Comparison of ENCODE assay signal across 18 cellular contexts in genomic region chr6:137166247-137167098, GRCh38. TPM values are rescaled to one million over a fixed set of nuclear protein-coding genes. Genes with fewer than 3 reads are reported as not detected.
DNase-seq lines count a peak whose midpoint lies in the region; ATAC-seq and TF ChIP-seq lines count a peak whose summit lies in the region.
"Had no signal": no experiment of that assay in that cellular context is flagged by ENCODE, and none has a peak within 500 bp of the region (broad histone marks: within the 10 kb centered on the region; RNA-seq: fewer than 3 reads in every experiment).

No MANE protein-coding gene starts in this region.

- no peak overlapping the region for H3K9ac ChIP-seq in BLaER1 treated with 17β-estradiol and CSF1 and Interleukin-3, amounts not matched to agents 10 nM and 100 nM

- peaks cover under 1% of the 10 kb centered on the region for H3K27me3 Mint-ChIP-seq in activated T-helper 2 cell treated with anti-CD3 and anti-CD28 coated beads, Interferon-gamma antibody, Interleukin-2, Interleukin-4, amounts not matched to agents 10 μg/mL and 5 μg/mL and 100 μg/mL, durations not matched to agents 14 hours and 24 hours and 36 hours (ENCODE audit: low read depth)

- peaks cover 6 to 51% (median 20%) of the 10 kb centered on the region in 10 experiments; a peak in 16 of 20 replicates for H3K4me1 ChIP-seq in BLaER1 treated with 17β-estradiol and CSF1 and Interleukin-3, amounts not matched to agents 10 nM and 100 nM
- H3K4me1 ChIP-seq in RWPE2 (ENCODE audit: insufficient read depth, poor library complexity, severe bottlenecking) (peaks cover 12% of the 10 kb centered on the region), lower lobe of right lung (no peaks in the 10 kb centered on the region)
- H3K4me1 ChIP-seq: sigmoid colon had no signal

- intact Hi-C loops in lower lobe of right lung (cut with DNase I): no loop called here
- intact Hi-C loops in activated T-helper 2 cell treated with anti-CD3 and anti-CD28 coated beads, Interferon-gamma antibody, Interleukin-2, Interleukin-4, amounts not matched to agents 10 μg/mL and 5 μg/mL and 100 μg/mL, durations not matched to agents 14 hours and 24 hours and 36 hours (cut with micrococcal nuclease): loop anchor here (5.0 kb wide), 1 partner anchor 74 kb away; no protein-coding TSS in a partner anchor

- H3K27me3 ChIP-seq in BLaER1 treated with 17β-estradiol and CSF1 and Interleukin-3, amounts not matched to agents 10 nM and 100 nM: no peaks in the 10 kb centered on the region
- no peaks in the 10 kb centered on the region for H3K27me3 ChIP-seq in RWPE2 (ENCODE audit: insufficient read depth, poor library complexity, severe bottlenecking)
- no peaks in the 10 kb centered on the region for H3K27me3 ChIP-seq in lower lobe of right lung (ENCODE audit: low read depth)
- H3K27me3 ChIP-seq: sigmoid colon had no signal

- H3K36me3 ChIP-seq in BLaER1 treated with 17β-estradiol and CSF1 and Interleukin-3, amounts not matched to agents 10 nM and 100 nM: peaks cover 0 to 19% (median 5%) of the 10 kb centered on the region in 11 experiments; a peak in 6 of 22 replicates
- no peaks in the 10 kb centered on the region for H3K36me3 ChIP-seq in RWPE2 (ENCODE audit: low read depth)
- no peaks in the 10 kb centered on the region for H3K36me3 ChIP-seq in lower lobe of right lung
- H3K36me3 ChIP-seq: sigmoid colon had no signal

- TF ChIP-seq CTCF in RWPE2 (IDR thresholded peaks at IDR 0.05; ENCODE audit: poor library complexity, severe bottlenecking): peak; percentile 34
- peak; percentile 30 for TF ChIP-seq CTCF in lower lobe of right lung (IDR thresholded peaks at IDR 0.05)

- no peak overlapping the region for H3K4me3 Mint-ChIP-seq in activated T-helper 2 cell treated with anti-CD3 and anti-CD28 coated beads, Interferon-gamma antibody, Interleukin-2, Interleukin-4, amounts not matched to agents 10 μg/mL and 5 μg/mL and 100 μg/mL, durations not matched to agents 14 hours and 24 hours and 36 hours (ENCODE audit: low read depth)
- H3K4me3 Mint-ChIP-seq: nephron; stimulated activated naive CD8-positive, alpha-beta T cell treated with anti-CD3 and anti-CD28 coated beads, Interleukin-15, amount 100 ng/mL, for 72 hours had no signal

- H3K4me3 ChIP-seq in BLaER1 treated with 17β-estradiol and CSF1 and Interleukin-3, amounts not matched to agents 10 nM and 100 nM: no peak overlapping the region
- H3K4me3 ChIP-seq in RWPE2 (ENCODE audit: severe bottlenecking) (no peak overlapping the region), lower lobe of right lung (no peak overlapping the region)
- H3K4me3 ChIP-seq: sigmoid colon had no signal

- peaks cover 32% of the 10 kb centered on the region for H3K4me1 Mint-ChIP-seq in activated T-helper 2 cell treated with anti-CD3 and anti-CD28 coated beads, Interferon-gamma antibody, Interleukin-2, Interleukin-4, amounts not matched to agents 10 μg/mL and 5 μg/mL and 100 μg/mL, durations not matched to agents 14 hours and 24 hours and 36 hours (ENCODE audit: low read depth)
- H3K4me1 Mint-ChIP-seq: nephron had no signal

- H3K4me2 ChIP-seq in BLaER1 treated with 17β-estradiol and CSF1 and Interleukin-3, amounts not matched to agents 10 nM and 100 nM: peak overlapping the region in 10 of 11 experiments; percentile 3 to 69 (median 44); a peak in 16 of 22 replicates

- ATAC-seq in RWPE2 (ENCODE audit: low read depth) (no peak), lower lobe of right lung (peak; percentile 39 to 64), GM18909 (IDR thresholded peaks at IDR 0.05; ENCODE audit: poor library complexity, unreplicated experiment) (no peak)

- H3K27ac Mint-ChIP-seq in activated T-helper 2 cell treated with anti-CD3 and anti-CD28 coated beads, Interferon-gamma antibody, Interleukin-2, Interleukin-4, amounts not matched to agents 10 μg/mL and 5 μg/mL and 100 μg/mL, durations not matched to agents 14 hours and 24 hours and 36 hours: no peak overlapping the region
- H3K27ac Mint-ChIP-seq: nephron had no signal

- H4K20me1 ChIP-seq in BLaER1 treated with 17β-estradiol and CSF1 and Interleukin-3, amounts not matched to agents 10 nM and 100 nM: no peaks in the 10 kb centered on the region

- peaks cover 48% of the 10 kb centered on the region for H3K9me3 Mint-ChIP-seq in activated T-helper 2 cell treated with anti-CD3 and anti-CD28 coated beads, Interferon-gamma antibody, Interleukin-2, Interleukin-4, amounts not matched to agents 10 μg/mL and 5 μg/mL and 100 μg/mL, durations not matched to agents 14 hours and 24 hours and 36 hours

- H3K36me3 Mint-ChIP-seq in activated T-helper 2 cell treated with anti-CD3 and anti-CD28 coated beads, Interferon-gamma antibody, Interleukin-2, Interleukin-4, amounts not matched to agents 10 μg/mL and 5 μg/mL and 100 μg/mL, durations not matched to agents 14 hours and 24 hours and 36 hours (ENCODE audit: low read depth): peaks cover 23% of the 10 kb centered on the region

- DNase-seq in GF-D8 (lab: John Stamatoyannopoulos, UW) (peak; percentile 55), RWPE2 (ENCODE audit: low spot score) (no peak), lower lobe of right lung (no peak), NCI-H2081 (lab: John Stamatoyannopoulos, UW) (no peak)
- DNase-seq in activated T-helper 2 cell treated with anti-CD3 and anti-CD28 coated beads, Interferon-gamma antibody, Interleukin-2, Interleukin-4, amounts not matched to agents 10 μg/mL and 5 μg/mL and 100 μg/mL, durations not matched to agents 14 hours and 24 hours and 36 hours (ENCODE audit: low spot score): no peak
- DNase-seq in stimulated activated CD8-positive, alpha-beta memory T cell treated with anti-CD3 and anti-CD28 coated beads, Interleukin-4, amount 100 ng/mL, for 48 hours: no peak
- DNase-seq: activated CD4-positive, CD25-positive, alpha-beta regulatory T cell; activated T-cell treated with anti-CD3 and anti-CD28 coated beads for 4 hours; NCI-H1417 treated with DMSO at 0.1 percent for 48 hours; NCI-H510A; sigmoid colon had no signal

- peak overlapping the region in 4 of 11 experiments; percentile 3 to 17 (median 10); a peak in 4 of 22 replicates for H3K27ac ChIP-seq in BLaER1 treated with 17β-estradiol and CSF1 and Interleukin-3, amounts not matched to agents 10 nM and 100 nM
- H3K27ac ChIP-seq in RWPE2 (ENCODE audit: poor library complexity, severe bottlenecking): no peak overlapping the region
- no peak overlapping the region for H3K27ac ChIP-seq in lower lobe of right lung
- H3K27ac ChIP-seq: sigmoid colon had no signal

- peaks cover 52 to 99% (median 70%) of the 10 kb centered on the region in 11 experiments for H3K9me3 ChIP-seq in BLaER1 treated with 17β-estradiol and CSF1 and Interleukin-3, amounts not matched to agents 10 nM and 100 nM (replicated peaks in 1 of 11)
- H3K9me3 ChIP-seq in RWPE2 (ENCODE audit: severe bottlenecking) (no peaks in the 10 kb centered on the region), lower lobe of right lung (no peaks in the 10 kb centered on the region)
- H3K9me3 ChIP-seq: sigmoid colon had no signal

RNA-seq across cellular contexts. Expression of gene IL22RA2, which starts 7.0 kb away (rescaled TPM):
- not detected for total RNA-seq in lower lobe of right lung
- not detected in 2 replicates for total RNA-seq in activated T-helper 2 cell treated with anti-CD3 and anti-CD28 coated beads, Interferon-gamma antibody, Interleukin-2, Interleukin-4, amounts not matched to agents 10 μg/mL and 5 μg/mL and 100 μg/mL, durations not matched to agents 14 hours and 24 hours and 36 hours
- total RNA-seq: dermis microvascular lymphatic vessel endothelial cell, fibroblast of lung, left colon, sigmoid colon had no signal

RNA-seq across cellular contexts. Expression of gene IFNGR1, which starts 52.7 kb away (rescaled TPM):
- 208 TPM for total RNA-seq in lower lobe of right lung
- 22.2 and 26.2 TPM in 2 replicates for total RNA-seq in activated T-helper 2 cell treated with anti-CD3 and anti-CD28 coated beads, Interferon-gamma antibody, Interleukin-2, Interleukin-4, amounts not matched to agents 10 μg/mL and 5 μg/mL and 100 μg/mL, durations not matched to agents 14 hours and 24 hours and 36 hours

Comparison
In these comparisons a context has a peak if more than half of its experiments do, and no peak if none do; other contexts are left out.
1. ATAC-seq: peak in lower lobe of right lung (2 of 2); none in RWPE2 (single experiment) and GM18909 (single experiment).